ENCODE assay signal across 10 cellular contexts in genomic region chr11:31645747-31646146, GRCh38.
A peak's percentile ranks its signal among the peaks of the same experiment; 100 is the strongest.
DNase-seq lines count a peak whose midpoint lies in the region; ATAC-seq and TF ChIP-seq lines count a peak whose summit lies in the region.
"Had no signal": no experiment of that assay in that cellular context is flagged by ENCODE, and none has a peak within 500 bp of the region (broad histone marks: within the 10 kb centered on the region; RNA-seq: fewer than 3 reads in every experiment).

No MANE protein-coding gene starts in this region.

- in situ Hi-C loops in brain microvascular endothelial cell (cut with HindIII; ENCODE audit: low pct_ligation_motif_present, low sequenced_read_pairs): no loop called here

- POLR2A ChIA-PET in naive thymus-derived CD4-positive, alpha-beta T cell (lab: Charles Lee): no interaction called here

- CTCF ChIA-PET in activated CD8-positive, alpha-beta memory T cell treated with anti-CD3 and anti-CD28 coated beads, Interleukin-2, amount 10 ng/mL, durations not matched to agents 7 days and 5 days (lab: Charles Lee): no interaction called here
- CTCF ChIA-PET in naive thymus-derived CD4-positive, alpha-beta T cell (lab: Charles Lee): no interaction called here

- H3K27me3 ChIP-seq in brain microvascular endothelial cell (replicated peaks) (no peaks in the 10 kb centered on the region), left lung (no peaks in the 10 kb centered on the region)
- H3K27me3 ChIP-seq in naive thymus-derived CD4-positive, alpha-beta T cell (ENCODE audit: control insufficient read depth in 2 of 2, insufficient read depth in 2 of 2, low read length in 2 of 2): no peaks in the 10 kb centered on the region
- H3K27me3 ChIP-seq: tibial artery had no signal

- no peak overlapping the region for H3K27ac Mint-ChIP-seq in activated CD8-positive, alpha-beta memory T cell treated with anti-CD3 and anti-CD28 coated beads, Interleukin-2, amount 10 ng/mL, durations not matched to agents 7 days and 5 days
- H3K27ac Mint-ChIP-seq in naive thymus-derived CD4-positive, alpha-beta T cell: peak overlapping the region in 1 of 9 donors; percentile 36
- H3K27ac Mint-ChIP-seq: nephron progenitor cell had no signal

- intact Hi-C loops in left lung (cut with DNase I): no loop called here
- intact Hi-C loops in naive thymus-derived CD4-positive, alpha-beta T cell (cut with micrococcal nuclease): no loop called here

- no peaks in the 10 kb centered on the region for H3K4me1 Mint-ChIP-seq in activated CD8-positive, alpha-beta memory T cell treated with anti-CD3 and anti-CD28 coated beads, Interleukin-2, amount 10 ng/mL, durations not matched to agents 7 days and 5 days
- H3K4me1 Mint-ChIP-seq in naive thymus-derived CD4-positive, alpha-beta T cell: no peaks in the 10 kb centered on the region

- no peaks in the 10 kb centered on the region for H3K27me3 Mint-ChIP-seq in activated CD8-positive, alpha-beta memory T cell treated with anti-CD3 and anti-CD28 coated beads, Interleukin-2, amount 10 ng/mL, durations not matched to agents 7 days and 5 days
- H3K27me3 Mint-ChIP-seq in naive thymus-derived CD4-positive, alpha-beta T cell: no peaks in the 10 kb centered on the region

- no peaks in the 10 kb centered on the region for H3K9me3 Mint-ChIP-seq in activated CD8-positive, alpha-beta memory T cell treated with anti-CD3 and anti-CD28 coated beads, Interleukin-2, amount 10 ng/mL, durations not matched to agents 7 days and 5 days (ENCODE audit: low read depth)
- H3K9me3 Mint-ChIP-seq in naive thymus-derived CD4-positive, alpha-beta T cell: no peaks in the 10 kb centered on the region
- H3K9me3 Mint-ChIP-seq: nephron progenitor cell had no signal

- no peak for TF ChIP-seq CTCF in AG09319 (IDR thresholded peaks at IDR 0.05; ENCODE audit: low read depth, low read length)
- TF ChIP-seq CTCF in brain microvascular endothelial cell (IDR thresholded peaks at IDR 0.05; ENCODE audit: low read depth, low read length, missing control alignments): no peak
- TF ChIP-seq CTCF in left lung (IDR thresholded peaks at IDR 0.05): no peak

- peaks cover 0 to 4% of the 10 kb centered on the region in 2 donors for H3K4me1 ChIP-seq in left lung
- no peaks in the 10 kb centered on the region for H3K4me1 ChIP-seq in naive thymus-derived CD4-positive, alpha-beta T cell (ENCODE audit: control insufficient read depth in 2 of 2, insufficient read depth in 2 of 2, low read length in 2 of 2)

- no peaks in the 10 kb centered on the region for H3K9me3 ChIP-seq in left lung
- no peaks in the 10 kb centered on the region for H3K9me3 ChIP-seq in naive thymus-derived CD4-positive, alpha-beta T cell (ENCODE audit: control insufficient read depth in 2 of 3, low read length in 3 of 3)
- H3K9me3 ChIP-seq: tibial artery had no signal

- ATAC-seq in left lung: peak; percentile 43
- no peak for ATAC-seq in activated CD8-positive, alpha-beta memory T cell treated with anti-CD3 and anti-CD28 coated beads, Interleukin-2, amount 10 ng/mL, durations not matched to agents 7 days and 5 days
- ATAC-seq in naive thymus-derived CD4-positive, alpha-beta T cell: no peak

- H3K27ac ChIP-seq in brain microvascular endothelial cell (peak overlapping the region; percentile 77), left lung (no peak overlapping the region)
- no peak overlapping the region for H3K27ac ChIP-seq in naive thymus-derived CD4-positive, alpha-beta T cell (ENCODE audit: low read depth, low read length)
- H3K27ac ChIP-seq: tibial artery had no signal

- H3K4me3 ChIP-seq in brain microvascular endothelial cell (ENCODE audit: low read depth, low read length): no peak overlapping the region
- no peak overlapping the region for H3K4me3 ChIP-seq in left lung
- no peak overlapping the region for H3K4me3 ChIP-seq in naive thymus-derived CD4-positive, alpha-beta T cell (ENCODE audit: low read length)
- H3K4me3 ChIP-seq: tibial artery had no signal

- H3K4me3 Mint-ChIP-seq in activated CD8-positive, alpha-beta memory T cell treated with anti-CD3 and anti-CD28 coated beads, Interleukin-2, amount 10 ng/mL, durations not matched to agents 7 days and 5 days: no peak overlapping the region
- H3K4me3 Mint-ChIP-seq in naive thymus-derived CD4-positive, alpha-beta T cell: no peak overlapping the region
- H3K4me3 Mint-ChIP-seq: nephron progenitor cell had no signal

- peak; percentile 34 for DNase-seq in AG09319 (ENCODE audit: extremely low read depth, low read depth)
- DNase-seq in M059J (ENCODE audit: low read depth): peak; percentile 94
- peak; percentile 82 for DNase-seq in brain microvascular endothelial cell
- no peak for DNase-seq in left lung
- no peak for DNase-seq in activated CD8-positive, alpha-beta memory T cell treated with anti-CD3 and anti-CD28 coated beads, Interleukin-2, amount 50 U/mL, for 48 hours
- no peak for DNase-seq in activated CD8-positive, alpha-beta memory T cell treated with anti-CD3 and anti-CD28 coated beads, Interleukin-2, amount 10 ng/mL, durations not matched to agents 7 days and 5 days
- DNase-seq in naive thymus-derived CD4-positive, alpha-beta T cell: no peak
- no peak for DNase-seq in HuH-7.5 (ENCODE audit: low spot score)
- DNase-seq: nephron progenitor cell, tibial artery had no signal

- no peaks in the 10 kb centered on the region for H3K36me3 ChIP-seq in brain microvascular endothelial cell (replicated peaks)
- H3K36me3 ChIP-seq in left lung: no peaks in the 10 kb centered on the region
- peaks cover 0 to 6% (median 0%) of the 10 kb centered on the region in 3 experiments for H3K36me3 ChIP-seq in naive thymus-derived CD4-positive, alpha-beta T cell (ENCODE audit: control insufficient read depth in 2 of 3, insufficient read depth in 3 of 3, low read length in 3 of 3)

- H3K36me3 Mint-ChIP-seq in activated CD8-positive, alpha-beta memory T cell treated with anti-CD3 and anti-CD28 coated beads, Interleukin-2, amount 10 ng/mL, durations not matched to agents 7 days and 5 days: no peaks in the 10 kb centered on the region
- H3K36me3 Mint-ChIP-seq in naive thymus-derived CD4-positive, alpha-beta T cell: peaks cover 0 to 28% (median 12%) of the 10 kb centered on the region in 5 donors

Comparison
In these comparisons a context has a peak if more than half of its experiments do, and no peak if none do; other contexts are left out.
1. DNase-seq: peak in AG09319 (single experiment), M059J (single experiment) and brain microvascular endothelial cell (single experiment); none in left lung (0 of 2), activated CD8-positive, alpha-beta memory T cell treated with anti-CD3 and anti-CD28 coated beads, Interleukin-2, amount 50 U/mL, for 48 hours (single experiment), activated CD8-positive, alpha-beta memory T cell treated with anti-CD3 and anti-CD28 coated beads, Interleukin-2, amount 10 ng/mL, durations not matched to agents 7 days and 5 days (single experiment), naive thymus-derived CD4-positive, alpha-beta T cell (0 of 9) and HuH-7.5 (single experiment).